15 cellular contexts compared by ENCODE assay signal in genomic region chr12:96617178-96617577, GRCh38.
DNase-seq lines count a peak whose midpoint lies in the region; ATAC-seq, FAIRE-seq and TF ChIP-seq lines count a peak whose summit lies in the region.
"Had no signal": no experiment of that assay in that cellular context is flagged by ENCODE, and none has a peak within 500 bp of the region (broad histone marks: within the 10 kb centered on the region; RNA-seq: fewer than 3 reads in every experiment).

No MANE protein-coding gene starts in this region.

- ATAC-seq in K562 (0 out of 3 replicates have a peak, but pooled peaks have one; percentile 34), GM21786 (IDR thresholded peaks at IDR 0.05; ENCODE audit: unreplicated experiment) (no peak), GM19455 (IDR thresholded peaks at IDR 0.05; ENCODE audit: unreplicated experiment) (no peak)

- no peak for TF ChIP-seq POLR2A in K562 (conservative IDR thresholded peaks at IDR 0.05)

- H2AFZ ChIP-seq in Karpas-422 (ENCODE audit: low read length) (no peak overlapping the region), K562 (ENCODE audit: low read depth, low read length) (no peak overlapping the region), osteoblast (ENCODE audit: low read length) (no peak overlapping the region)

- BruUV-seq in K562 (replicated peaks; lab: Mats Ljungman, UMichigan): no TSS peak

- DNase-seq in NCI-H748 (lab: John Stamatoyannopoulos, UW; ENCODE audit: unreplicated experiment) (peak; percentile 6), NCI-H748 treated with DMSO at 0.1 percent for 48 hours (lab: John Stamatoyannopoulos, UW) (no peak), Karpas-422 (peak; percentile 68), K562 (ENCODE audit: extremely low read depth in 1 of 4, low spot score in 3 of 4) (peak; percentile 4 to 11 (median 9)), osteoblast (ENCODE audit: insufficient read length, low spot score, missing footprints) (no peak), small intestine (no peak)
- DNase-seq: activated naive CD4-positive, alpha-beta T cell treated with anti-CD3 and anti-CD28 coated beads, Interleukin-2, amount 50 U/mL, for 16 hours; DMS153; NCI-H1417 treated with DMSO at 0.1 percent for 48 hours; NCI-H510A treated with DMSO at 0.1 percent for 48 hours; nucleus accumbens; SHP77 treated with DMSO at 0.1 percent for 48 hours; thyroid gland had no signal

- no peaks in the 10 kb centered on the region for H3K9me1 ChIP-seq in K562 (ENCODE audit: control insufficient read depth, insufficient read depth, low read length)

- H3K9ac ChIP-seq in Karpas-422 (ENCODE audit: low read length) (no peak overlapping the region), K562 (ENCODE audit: insufficient read depth in 1 of 2, low read depth in 2 of 2, low read length in 2 of 2) (no peak overlapping the region)

- in situ Hi-C loops in K562 (cut with MboI): no loop called here

- H3K36me3 ChIP-seq in Karpas-422 (ENCODE audit: insufficient read depth, low read length) (no peaks in the 10 kb centered on the region), K562 (ENCODE audit: control insufficient read depth, insufficient read depth, low read length) (no peaks in the 10 kb centered on the region), osteoblast (ENCODE audit: insufficient read depth, low read length) (no peaks in the 10 kb centered on the region), small intestine (ENCODE audit: control insufficient read depth in 2 of 2, insufficient read depth in 2 of 2, low read length in 2 of 2) (no peaks in the 10 kb centered on the region)
- H3K36me3 ChIP-seq: thyroid gland had no signal

- H3K9me2 ChIP-seq in Karpas-422 (replicated peaks; ENCODE audit: insufficient read depth, low read length): no peaks in the 10 kb centered on the region

- no peaks in the 10 kb centered on the region for H4K20me1 ChIP-seq in Karpas-422 (ENCODE audit: insufficient read depth, low read depth, low read length)
- no peaks in the 10 kb centered on the region for H4K20me1 ChIP-seq in K562 (replicated peaks; ENCODE audit: control insufficient read depth, insufficient read depth, low read length)
- H4K20me1 ChIP-seq in osteoblast (ENCODE audit: insufficient read depth, low read length): no peaks in the 10 kb centered on the region

- WGBS in K562 (ENCODE audit: insufficient coverage, low coverage, missing lambda C conversion rate): 4% methylated on average over 2 of the region's 2 CpGs
- 75 to 91% (median 75%) methylated on average over 2 of the region's 2 CpGs for WGBS in small intestine, 3 donors

- intact Hi-C loops in K562 (cut with micrococcal nuclease): no loop called here

- H3K27me3 ChIP-seq in Karpas-422 (ENCODE audit: low read length): no peaks in the 10 kb centered on the region
- no peaks in the 10 kb centered on the region for H3K27me3 ChIP-seq in K562 (ENCODE audit: control insufficient read depth in 2 of 2, insufficient read depth in 2 of 2, low read length in 2 of 2)
- H3K27me3 ChIP-seq in osteoblast (ENCODE audit: insufficient read depth, low read length): no peaks in the 10 kb centered on the region
- no peaks in the 10 kb centered on the region for H3K27me3 ChIP-seq in small intestine (ENCODE audit: control insufficient read depth in 2 of 2, insufficient read depth in 2 of 2, low read length in 2 of 2)
- H3K27me3 ChIP-seq: thyroid gland had no signal

- no peaks in the 10 kb centered on the region for H3K4me1 ChIP-seq in Karpas-422 (ENCODE audit: low read length)
- no peaks in the 10 kb centered on the region for H3K4me1 ChIP-seq in K562 (replicated peaks in 1 of 2; ENCODE audit: control insufficient read depth in 2 of 2, insufficient read depth in 2 of 2, low read length in 2 of 2)
- no peaks in the 10 kb centered on the region for H3K4me1 ChIP-seq in osteoblast (ENCODE audit: insufficient read depth, low read length)
- no peaks in the 10 kb centered on the region for H3K4me1 ChIP-seq in small intestine (ENCODE audit: control insufficient read depth in 2 of 2, insufficient read depth in 1 of 2, low read depth in 1 of 2, low read length in 1 of 2)
- H3K4me1 ChIP-seq: thyroid gland had no signal

- CTCF ChIA-PET in K562 (lab: Yijun Ruan, JAX; ENCODE audit: low intra/inter-chr PET ratio): no interaction called here

- H3K79me2 ChIP-seq in Karpas-422 (ENCODE audit: low read length) (no peaks in the 10 kb centered on the region), K562 (ENCODE audit: control insufficient read depth, insufficient read depth, low read length) (no peaks in the 10 kb centered on the region), osteoblast (ENCODE audit: insufficient read depth, low read length) (no peaks in the 10 kb centered on the region)

- POLR2A ChIA-PET in K562 (lab: Yijun Ruan, JAX): no interaction called here

- TF ChIP-seq RAD21 in K562 (CRISPR knock-in tag; conservative IDR thresholded peaks at IDR 0.05 in 1 of 2, IDR thresholded peaks at IDR 0.05 in 1 of 2): no peak

- no peak overlapping the region for H3K27ac ChIP-seq in Karpas-422 (ENCODE audit: low read length)
- no peak overlapping the region for H3K27ac ChIP-seq in K562 (ENCODE audit: extremely low read depth, low read depth, low read length)
- H3K27ac ChIP-seq in osteoblast (ENCODE audit: low read depth, low read length): no peak overlapping the region
- H3K27ac ChIP-seq in small intestine (ENCODE audit: low read depth in 1 of 2, low read length in 1 of 2): no peak overlapping the region
- H3K27ac ChIP-seq: thyroid gland had no signal

- no peaks in the 10 kb centered on the region for H3K9me3 ChIP-seq in Karpas-422 (ENCODE audit: low read length)
- no peaks in the 10 kb centered on the region for H3K9me3 ChIP-seq in K562 (replicated peaks; ENCODE audit: control insufficient read depth, insufficient read depth, low read depth, low read length)
- H3K9me3 ChIP-seq in osteoblast (ENCODE audit: low read depth, low read length): no peaks in the 10 kb centered on the region
- no peaks in the 10 kb centered on the region for H3K9me3 ChIP-seq in small intestine (ENCODE audit: control insufficient read depth, low read depth)
- H3K9me3 ChIP-seq: thyroid gland had no signal

- TF ChIP-seq CTCF in K562 (IDR thresholded peaks at IDR 0.05 in 2 of 3, conservative IDR thresholded peaks at IDR 0.05 in 1 of 3; ENCODE audit: insufficient read depth in 2 of 3, low read depth in 1 of 3, low read length in 3 of 3): peak in 1 of 3 experiments; percentile 27; a peak in 1 of 6 replicates
- TF ChIP-seq CTCF in osteoblast (IDR thresholded peaks at IDR 0.05; ENCODE audit: extremely low read depth, low read depth, low read length): peak; percentile 17

- FAIRE-seq in K562 (lab: Jason Lieb, UNC): no peak
- no peak for FAIRE-seq in small intestine (lab: Jason Lieb, UNC)

- TF ChIP-seq EP300 in K562 (IDR thresholded peaks at IDR 0.05; ENCODE audit: low read length): no peak

- H3K4me2 ChIP-seq in Karpas-422 (ENCODE audit: low read depth, low read length, poor library complexity, severe bottlenecking) (no peak overlapping the region), K562 (ENCODE audit: insufficient read depth, low read length) (no peak overlapping the region), osteoblast (ENCODE audit: insufficient read depth, low read length) (no peak overlapping the region)

- H3K4me3 ChIP-seq in Karpas-422 (ENCODE audit: low read length) (no peak overlapping the region), K562 (no peak overlapping the region), osteoblast (ENCODE audit: insufficient read depth, low read length) (no peak overlapping the region), small intestine (ENCODE audit: low read depth in 1 of 2, low read length in 2 of 2) (no peak overlapping the region)
- H3K4me3 ChIP-seq: thyroid gland had no signal

TF ChIP-seq in K562, 482 proteins besides CTCF, POLR2A, EP300 and RAD21:
- TF ChIP-seq ZNF324 (CRISPR knock-in tag; IDR thresholded peaks at IDR 0.05) (no peak), ZBTB5 (IDR thresholded peaks at IDR 0.05) (no peak), TAF7 (tag; IDR thresholded peaks at IDR 0.05) (no peak), NFATC3 (IDR thresholded peaks at IDR 0.05) (no peak), ATF1 (CRISPR knock-in tag; IDR thresholded peaks at IDR 0.05) (no peak), ATF1 (tag; IDR thresholded peaks at IDR 0.05) (no peak), BHLHE40 (IDR thresholded peaks at IDR 0.05; ENCODE audit: low read length) (no peak)

Comparison
In these comparisons a context has a peak if more than half of its experiments do, and no peak if none do; other contexts are left out.
1. DNase-seq: peak in NCI-H748 (single experiment), Karpas-422 (single experiment) and K562 (4 of 4); none in NCI-H748 treated with DMSO at 0.1 percent for 48 hours (single experiment), osteoblast (single experiment) and small intestine (single experiment).